1 cellular context compared by ENCODE assay signal in genomic region chr6:2952557-2953095, GRCh38.
A peak's percentile ranks its signal among the peaks of the same experiment; 100 is the strongest.
TF ChIP-seq lines count a peak whose summit lies in the region.

No MANE protein-coding gene starts in this region.

TF ChIP-seq in HepG2, 621 proteins besides CTCF, POLR2A, EP300 and RAD21 (continued from another document and continues in another):
- TF ChIP-seq E2F2 (CRISPR knock-in tag; IDR thresholded peaks at IDR 0.05; ENCODE audit: borderline replicate concordance) (no peak), PRPF4 (IDR thresholded peaks at IDR 0.05; ENCODE audit: low read depth, low read length, poor library complexity, severe bottlenecking) (no peak), PCBP1 (IDR thresholded peaks at IDR 0.05; ENCODE audit: borderline replicate concordance, low read depth, low read length) (no peak), LBX2 (CRISPR knock-in tag; IDR thresholded peaks at IDR 0.05; ENCODE audit: borderline replicate concordance) (peak; percentile 48; the same call in 1 of the 2 replicates), ATRX (CRISPR knock-in tag; IDR thresholded peaks at IDR 0.05; ENCODE audit: borderline replicate concordance) (no peak), SETDB1 (CRISPR knock-in tag; IDR thresholded peaks at IDR 0.05; ENCODE audit: borderline replicate concordance) (no peak), AFF4 (CRISPR knock-in tag; IDR thresholded peaks at IDR 0.05) (no peak), RERE (CRISPR knock-in tag; IDR thresholded peaks at IDR 0.05; ENCODE audit: low read depth) (no peak), ZNF549 (CRISPR knock-in tag; IDR thresholded peaks at IDR 0.05) (no peak), ZBTB10 (CRISPR knock-in tag; IDR thresholded peaks at IDR 0.05; ENCODE audit: borderline replicate concordance) (no peak), ZMYM3 (CRISPR knock-in tag; IDR thresholded peaks at IDR 0.05) (no peak; the same call in 1 of the 2 replicates), KDM6A (CRISPR knock-in tag; IDR thresholded peaks at IDR 0.05; ENCODE audit: low read depth) (no peak), BRCA1 (CRISPR knock-in tag; IDR thresholded peaks at IDR 0.05) (0 out of 2 replicates have a peak, but pooled peaks have one; percentile 69), TSC22D2 (CRISPR knock-in tag; IDR thresholded peaks at IDR 0.05; ENCODE audit: borderline replicate concordance) (peak; percentile 23), CREB1 (IDR thresholded peaks at IDR 0.05) (no peak), CREB1 (CRISPR knock-in tag; IDR thresholded peaks at IDR 0.05) (no peak), YEATS2 (CRISPR knock-in tag; IDR thresholded peaks at IDR 0.05; ENCODE audit: borderline replicate concordance) (peak; percentile 75; the same call in 1 of the 2 replicates), MBD4 (IDR thresholded peaks at IDR 0.05; ENCODE audit: borderline replicate concordance, low read length) (no peak), E2F5 (CRISPR knock-in tag; conservative IDR thresholded peaks at IDR 0.05) (no peak), ZNF20 (CRISPR knock-in tag; IDR thresholded peaks at IDR 0.05) (no peak), ZNF33A (CRISPR knock-in tag; IDR thresholded peaks at IDR 0.05; ENCODE audit: borderline replicate concordance) (no peak), ZNF704 (CRISPR knock-in tag; IDR thresholded peaks at IDR 0.05; ENCODE audit: borderline replicate concordance) (peak; percentile 75; the same call in 1 of the 2 replicates), SIX1 (CRISPR knock-in tag; IDR thresholded peaks at IDR 0.05; ENCODE audit: borderline replicate concordance) (no peak), BCL6 (CRISPR knock-in tag; IDR thresholded peaks at IDR 0.05) (no peak; the same call in 1 of the 2 replicates), FOXK2 (IDR thresholded peaks at IDR 0.05) (no peak), ZNF737 (CRISPR knock-in tag; IDR thresholded peaks at IDR 0.05; ENCODE audit: borderline replicate concordance) (no peak), ATF7-NPFF (CRISPR knock-in tag; IDR thresholded peaks at IDR 0.05; ENCODE audit: low read depth) (no peak; the same call in 1 of the 2 replicates), SP2 (CRISPR knock-in tag; IDR thresholded peaks at IDR 0.05) (no peak), MBNL3 (CRISPR knock-in tag; conservative IDR thresholded peaks at IDR 0.05) (no peak), ELK4 (CRISPR knock-in tag; IDR thresholded peaks at IDR 0.05; ENCODE audit: borderline replicate concordance) (no peak), ZNF775 (CRISPR knock-in tag; IDR thresholded peaks at IDR 0.05; ENCODE audit: borderline replicate concordance) (peak; percentile 48; the same call in 1 of the 2 replicates), FIP1L1 (IDR thresholded peaks at IDR 0.05; ENCODE audit: borderline replicate concordance, insufficient read depth, low read depth, low read length) (no peak), ATF7 (IDR thresholded peaks at IDR 0.05) (no peak), ATF7 (CRISPR knock-in tag; IDR thresholded peaks at IDR 0.05) (no peak), NR2C2 (CRISPR knock-in tag; IDR thresholded peaks at IDR 0.05; ENCODE audit: borderline replicate concordance) (no peak; the same call in 1 of the 2 replicates), ETS1 (CRISPR knock-in tag; IDR thresholded peaks at IDR 0.05) (no peak), STAG1 (CRISPR knock-in tag; IDR thresholded peaks at IDR 0.05) (peak; percentile 78), ATF3 (CRISPR knock-in tag; IDR thresholded peaks at IDR 0.05) (no peak), ZBTB2 (CRISPR knock-in tag; IDR thresholded peaks at IDR 0.05; ENCODE audit: low read depth) (no peak), HDAC2 (CRISPR knock-in tag; IDR thresholded peaks at IDR 0.05) (0 out of 2 replicates have a peak, but pooled peaks have one; percentile 60)
